ENCODE assay signal across 8 cellular contexts in the genomic region with DNA sequence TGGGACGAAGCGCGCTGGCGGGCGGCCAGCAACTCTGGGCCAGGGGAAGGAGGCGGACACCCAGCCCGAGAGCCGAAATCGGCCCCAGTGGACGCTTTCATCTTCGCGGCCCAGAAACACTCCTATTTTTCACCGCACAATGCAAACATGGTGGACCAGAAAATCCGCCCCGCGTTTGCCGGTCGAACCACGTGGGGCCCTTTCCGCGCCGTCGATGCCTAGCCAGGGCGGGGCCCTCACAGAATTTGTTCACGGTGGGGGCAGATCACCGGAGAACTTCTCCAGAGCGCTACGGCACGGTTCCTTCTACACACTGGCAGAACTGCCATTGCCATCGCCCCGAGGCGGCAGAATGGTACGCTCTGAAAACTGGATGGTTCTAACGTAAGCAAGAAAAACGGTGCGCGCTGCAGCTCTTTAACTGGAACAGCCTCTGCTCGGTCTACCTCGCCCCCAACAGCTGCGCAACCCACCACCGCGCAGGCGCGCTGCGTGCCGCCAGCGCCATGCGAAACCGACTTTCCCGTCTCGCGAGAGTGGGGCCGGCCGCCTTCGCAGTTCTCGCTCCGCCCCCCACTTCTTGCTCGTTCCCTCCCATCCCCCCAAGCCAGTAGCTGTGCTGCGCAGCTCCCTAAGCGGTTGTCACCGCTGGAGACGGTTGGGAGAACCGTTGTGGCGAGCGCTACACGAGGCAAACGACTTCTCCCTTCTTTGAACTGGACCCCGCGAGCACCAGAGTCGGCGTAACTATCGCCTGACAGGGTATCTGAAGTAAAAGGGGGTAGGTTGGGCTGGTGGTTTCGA. TPM values are rescaled to one million over a fixed set of nuclear protein-coding genes. Genes with fewer than 3 reads are reported as not detected.
DNase-seq lines count a peak whose midpoint lies in the region; ATAC-seq and TF ChIP-seq lines count a peak whose summit lies in the region.

A gene with protein sequence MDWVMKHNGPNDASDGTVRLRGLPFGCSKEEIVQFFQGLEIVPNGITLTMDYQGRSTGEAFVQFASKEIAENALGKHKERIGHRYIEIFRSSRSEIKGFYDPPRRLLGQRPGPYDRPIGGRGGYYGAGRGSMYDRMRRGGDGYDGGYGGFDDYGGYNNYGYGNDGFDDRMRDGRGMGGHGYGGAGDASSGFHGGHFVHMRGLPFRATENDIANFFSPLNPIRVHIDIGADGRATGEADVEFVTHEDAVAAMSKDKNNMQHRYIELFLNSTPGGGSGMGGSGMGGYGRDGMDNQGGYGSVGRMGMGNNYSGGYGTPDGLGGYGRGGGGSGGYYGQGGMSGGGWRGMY (plus strand): TSS at position 610 of the 804 bp plus-strand sequence. CDS start 5,158 bp downstream, outside the sequence.

- peaks cover 52% of the 10 kb centered on the region for H3K4me1 Mint-ChIP-seq in CD4-positive, alpha-beta T cell (ENCODE audit: low read depth)

- H3K9me3 ChIP-seq in CD4-positive, alpha-beta T cell (ENCODE audit: control insufficient read depth, low read length): no peaks in the 10 kb centered on the region
- no peaks in the 10 kb centered on the region for H3K9me3 ChIP-seq in liver (ENCODE audit: control insufficient read depth in 4 of 4, low read length in 3 of 4)

- peak within 1 kb of the TSS; percentile 88 to 98 (median 94) for H3K4me3 ChIP-seq in liver (ENCODE audit: low read depth in 1 of 3, low read length in 3 of 3)

- peak; percentile 97 to 99 (median 98) for DNase-seq in CD4-positive, alpha-beta T cell
- DNase-seq in NCI-H82 (lab: John Stamatoyannopoulos, UW): peak; percentile 98
- peak; percentile 98 to 99 for DNase-seq in activated CD4-positive, alpha-beta T cell treated with anti-CD3 and anti-CD28 coated beads, Interleukin-2, amount 50 U/mL, for 48 hours
- DNase-seq in dermis microvascular lymphatic vessel endothelial cell (ENCODE audit: low read depth in 2 of 2): peak; percentile 95 to 98
- peak; percentile 98 for DNase-seq in stimulated activated CD4-positive, alpha-beta T cell treated with anti-CD3 and anti-CD28 coated beads, Interleukin-4, amount 100 ng/mL, for 1 hour

- H3K4me3 Mint-ChIP-seq in CD4-positive, alpha-beta T cell: peak within 1 kb of the TSS; percentile 100

- peak in 1 of 2 donors; percentile 33 for TF ChIP-seq RAD21 in liver (IDR thresholded peaks at IDR 0.05)

- H3K9me3 Mint-ChIP-seq in CD4-positive, alpha-beta T cell: no peaks in the 10 kb centered on the region

- CTCF ChIA-PET in CD4-positive, alpha-beta T cell (lab: Charles Lee): interaction anchor here (0.5 to 1.3 kb wide), 5 partner anchors 17 to 230 kb away, joined by 3 to 6 read pairs (median 4); a partner anchor contains a TSS

- no peaks in the 10 kb centered on the region for H3K27me3 Mint-ChIP-seq in CD4-positive, alpha-beta T cell

- H3K36me3 ChIP-seq in liver (ENCODE audit: control insufficient read depth in 4 of 4, insufficient read depth in 3 of 4, low read depth in 1 of 4, low read length in 3 of 4): peaks cover 0 to 2% (median 0%) of the 10 kb centered on the region in 4 donors

- peak within 1 kb of the TSS; percentile 98 for H3K27ac Mint-ChIP-seq in CD4-positive, alpha-beta T cell

- peak; percentile 78 for ATAC-seq in CD4-positive, alpha-beta T cell (ENCODE audit: poor library complexity)
- ATAC-seq in GM19452 (IDR thresholded peaks at IDR 0.05; ENCODE audit: unreplicated experiment) (peak; percentile 74), HG03575 (IDR thresholded peaks at IDR 0.05; ENCODE audit: extremely low read depth, insufficient number of reproducible peaks, low FRiP score, unreplicated experiment) (peak; percentile 73)

- WGBS in liver: under 1% methylated on average over 73 of the region's 73 CpGs

- H3K27me3 ChIP-seq in CD4-positive, alpha-beta T cell (ENCODE audit: control insufficient read depth, insufficient read depth, low read length): no peaks in the 10 kb centered on the region
- no peaks in the 10 kb centered on the region for H3K27me3 ChIP-seq in liver (ENCODE audit: control insufficient read depth in 4 of 4, insufficient read depth in 4 of 4, low read length in 3 of 4)

- intact Hi-C loops in CD4-positive, alpha-beta T cell (cut with DNase I, micrococcal nuclease): loop anchor here (2.0 to 10.0 kb wide), 8 partner anchors 76 to 573 kb away; a partner anchor contains a TSS

- no peak for TF ChIP-seq CTCF in CD4-positive, alpha-beta T cell (IDR thresholded peaks at IDR 0.05)
- TF ChIP-seq CTCF in liver (IDR thresholded peaks at IDR 0.05; ENCODE audit: low read depth, low read length, missing input control): peak; percentile 17

- peaks cover 4 to 49% (median 27%) of the 10 kb centered on the region in 4 donors for H3K4me1 ChIP-seq in liver (ENCODE audit: control insufficient read depth in 4 of 4, insufficient read depth in 4 of 4, low read length in 3 of 4)

- H3K9ac ChIP-seq in liver (ENCODE audit: low read depth in 1 of 2, low read length in 2 of 2): peak within 1 kb of the TSS; percentile 89 to 99

- H3K27ac ChIP-seq in CD4-positive, alpha-beta T cell (ENCODE audit: low read depth, low read length): peak within 1 kb of the TSS; percentile 97
- peak within 1 kb of the TSS; percentile 94 to 98 for H3K27ac ChIP-seq in liver (ENCODE audit: low read depth in 1 of 2, low read length in 2 of 2)

- peaks cover 47% of the 10 kb centered on the region for H3K36me3 Mint-ChIP-seq in CD4-positive, alpha-beta T cell (ENCODE audit: low read depth)

- POLR2A ChIA-PET in CD4-positive, alpha-beta T cell (lab: Charles Lee): interaction anchor here (0.6 to 4.4 kb wide), 33 partner anchors 8 to 848 kb away, joined by 3 to 50 read pairs (median 5); a partner anchor contains a TSS

TF ChIP-seq in liver, 16 proteins besides CTCF, POLR2A, EP300 and RAD21:
- TF ChIP-seq, protein P1, sequence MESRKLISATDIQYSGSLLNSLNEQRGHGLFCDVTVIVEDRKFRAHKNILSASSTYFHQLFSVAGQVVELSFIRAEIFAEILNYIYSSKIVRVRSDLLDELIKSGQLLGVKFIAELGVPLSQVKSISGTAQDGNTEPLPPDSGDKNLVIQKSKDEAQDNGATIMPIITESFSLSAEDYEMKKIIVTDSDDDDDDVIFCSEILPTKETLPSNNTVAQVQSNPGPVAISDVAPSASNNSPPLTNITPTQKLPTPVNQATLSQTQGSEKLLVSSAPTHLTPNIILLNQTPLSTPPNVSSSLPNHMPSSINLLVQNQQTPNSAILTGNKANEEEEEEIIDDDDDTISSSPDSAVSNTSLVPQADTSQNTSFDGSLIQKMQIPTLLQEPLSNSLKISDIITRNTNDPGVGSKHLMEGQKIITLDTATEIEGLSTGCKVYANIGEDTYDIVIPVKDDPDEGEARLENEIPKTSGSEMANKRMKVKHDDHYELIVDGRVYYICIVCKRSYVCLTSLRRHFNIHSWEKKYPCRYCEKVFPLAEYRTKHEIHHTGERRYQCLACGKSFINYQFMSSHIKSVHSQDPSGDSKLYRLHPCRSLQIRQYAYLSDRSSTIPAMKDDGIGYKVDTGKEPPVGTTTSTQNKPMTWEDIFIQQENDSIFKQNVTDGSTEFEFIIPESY (IDR thresholded peaks at IDR 0.05): peak; percentile 100
- TF ChIP-seq, protein P2, sequence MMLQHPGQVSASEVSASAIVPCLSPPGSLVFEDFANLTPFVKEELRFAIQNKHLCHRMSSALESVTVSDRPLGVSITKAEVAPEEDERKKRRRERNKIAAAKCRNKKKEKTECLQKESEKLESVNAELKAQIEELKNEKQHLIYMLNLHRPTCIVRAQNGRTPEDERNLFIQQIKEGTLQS (IDR thresholded peaks at IDR 0.05): no peak
- TF ChIP-seq FOXA2 (IDR thresholded peaks at IDR 0.05) (no peak), FOXA1 (IDR thresholded peaks at IDR 0.05) (peak; percentile 28), EGR1 (IDR thresholded peaks at IDR 0.05; ENCODE audit: low read depth in 2 of 2) (peak; percentile 60 to 64), JUND (IDR thresholded peaks at IDR 0.05) (no peak), TAF1 (conservative IDR thresholded peaks at IDR 0.05) (peak; percentile 100), HNF4G (IDR thresholded peaks at IDR 0.05) (no peak), HNF4A (conservative IDR thresholded peaks at IDR 0.05) (peak in 1 of 2 donors; percentile 2), YY1 (IDR thresholded peaks at IDR 0.05) (peak; percentile 94), NR2F2 (IDR thresholded peaks at IDR 0.05) (no peak), GABPA (IDR thresholded peaks at IDR 0.05 in 1 of 2, conservative IDR thresholded peaks at IDR 0.05 in 1 of 2) (no peak), SP1 (IDR thresholded peaks at IDR 0.05) (peak; percentile 59), RXRA (IDR thresholded peaks at IDR 0.05) (peak; percentile 3 to 15)
- TF ChIP-seq, protein P3, sequence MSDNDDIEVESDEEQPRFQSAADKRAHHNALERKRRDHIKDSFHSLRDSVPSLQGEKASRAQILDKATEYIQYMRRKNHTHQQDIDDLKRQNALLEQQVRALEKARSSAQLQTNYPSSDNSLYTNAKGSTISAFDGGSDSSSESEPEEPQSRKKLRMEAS (IDR thresholded peaks at IDR 0.05): peak; percentile 81
- TF ChIP-seq, protein P4, sequence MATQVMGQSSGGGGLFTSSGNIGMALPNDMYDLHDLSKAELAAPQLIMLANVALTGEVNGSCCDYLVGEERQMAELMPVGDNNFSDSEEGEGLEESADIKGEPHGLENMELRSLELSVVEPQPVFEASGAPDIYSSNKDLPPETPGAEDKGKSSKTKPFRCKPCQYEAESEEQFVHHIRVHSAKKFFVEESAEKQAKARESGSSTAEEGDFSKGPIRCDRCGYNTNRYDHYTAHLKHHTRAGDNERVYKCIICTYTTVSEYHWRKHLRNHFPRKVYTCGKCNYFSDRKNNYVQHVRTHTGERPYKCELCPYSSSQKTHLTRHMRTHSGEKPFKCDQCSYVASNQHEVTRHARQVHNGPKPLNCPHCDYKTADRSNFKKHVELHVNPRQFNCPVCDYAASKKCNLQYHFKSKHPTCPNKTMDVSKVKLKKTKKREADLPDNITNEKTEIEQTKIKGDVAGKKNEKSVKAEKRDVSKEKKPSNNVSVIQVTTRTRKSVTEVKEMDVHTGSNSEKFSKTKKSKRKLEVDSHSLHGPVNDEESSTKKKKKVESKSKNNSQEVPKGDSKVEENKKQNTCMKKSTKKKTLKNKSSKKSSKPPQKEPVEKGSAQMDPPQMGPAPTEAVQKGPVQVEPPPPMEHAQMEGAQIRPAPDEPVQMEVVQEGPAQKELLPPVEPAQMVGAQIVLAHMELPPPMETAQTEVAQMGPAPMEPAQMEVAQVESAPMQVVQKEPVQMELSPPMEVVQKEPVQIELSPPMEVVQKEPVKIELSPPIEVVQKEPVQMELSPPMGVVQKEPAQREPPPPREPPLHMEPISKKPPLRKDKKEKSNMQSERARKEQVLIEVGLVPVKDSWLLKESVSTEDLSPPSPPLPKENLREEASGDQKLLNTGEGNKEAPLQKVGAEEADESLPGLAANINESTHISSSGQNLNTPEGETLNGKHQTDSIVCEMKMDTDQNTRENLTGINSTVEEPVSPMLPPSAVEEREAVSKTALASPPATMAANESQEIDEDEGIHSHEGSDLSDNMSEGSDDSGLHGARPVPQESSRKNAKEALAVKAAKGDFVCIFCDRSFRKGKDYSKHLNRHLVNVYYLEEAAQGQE (IDR thresholded peaks at IDR 0.05): peak; percentile 97

RNA-seq across cellular contexts. Expression of the gene that starts here (rescaled TPM):
- total RNA-seq in CD4-positive, alpha-beta T cell: 100 to 1,000 TPM; 227 to 228 TPM
- 19.8 and 22.5 TPM in 2 replicates for total RNA-seq in dermis microvascular lymphatic vessel endothelial cell
- 10 to 100 TPM; 24.5 to 32.7 TPM for total RNA-seq in liver
- polyA plus RNA-seq in liver: 10 to 100 TPM; 18.2 to 38.4 TPM

Comparison
In these comparisons a context has a peak if more than half of its experiments do, and no peak if none do; other contexts are left out.
1. Peak in every context shown above with its lines: DNase-seq, ATAC-seq, H3K4me3 ChIP-seq and H3K27ac ChIP-seq.